ENCODE assay signal across 16 cellular contexts in the genomic region with DNA sequence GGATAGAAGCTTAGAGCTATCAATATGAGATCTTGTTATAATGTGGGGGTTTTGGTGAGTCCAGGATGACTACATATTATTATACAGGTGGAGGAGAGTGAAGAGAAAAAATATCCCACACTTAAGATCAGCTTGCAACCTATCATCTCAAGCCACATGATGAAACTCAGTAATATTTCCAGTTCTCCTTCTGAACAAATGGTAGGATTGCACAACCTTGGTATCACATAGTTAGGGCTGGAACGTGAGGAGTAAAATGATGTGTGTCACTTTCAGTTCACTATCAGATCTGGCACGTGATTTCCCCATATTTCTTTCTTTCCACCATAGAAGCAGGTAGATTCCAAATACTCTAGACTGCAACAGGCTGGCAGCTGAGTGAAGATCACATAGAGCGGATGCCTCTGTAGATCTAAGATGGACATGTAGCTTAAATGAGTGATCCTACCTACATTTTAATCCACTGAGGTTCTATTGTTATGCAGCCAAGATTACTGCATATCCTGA.
"Had no signal": no experiment of that assay in that cellular context is flagged by ENCODE, and none has a peak within 500 bp of the region (broad histone marks: within the 10 kb centered on the region; RNA-seq: fewer than 3 reads in every experiment).

No MANE protein-coding gene starts in this region.

- H3K27ac ChIP-seq: cardiac muscle cell, neutrophil, right atrium auricular region, spleen, upper lobe of left lung had no signal

- H3K9me3 ChIP-seq: mucosa of descending colon, neutrophil, right atrium auricular region, spleen, upper lobe of left lung had no signal

- H3K36me3 ChIP-seq: cardiac muscle cell, neutrophil, right atrium auricular region, spleen, upper lobe of left lung had no signal

- ATAC-seq: activated T-cell treated with anti-CD3 and anti-CD28 coated beads, Interleukin-2, amount 50 U/mL, for 4 hours; mucosa of descending colon; naive thymus-derived CD8-positive, alpha-beta T cell; stimulated activated naive B cell treated with anti-CD40 and anti-IgM and Interleukin-4, amounts not matched to agents 10 μg/mL and 1 μg/mL and 100 μg/mL, for 72 hours had no signal

- H3K27me3 ChIP-seq: cardiac muscle cell, neutrophil, right atrium auricular region, spleen, upper lobe of left lung had no signal

- H3K4me1 ChIP-seq: right atrium auricular region, spleen, upper lobe of left lung had no signal

- FAIRE-seq: endothelial cell of umbilical vein had no signal

- H3K4me3 ChIP-seq: cardiac muscle cell, mucosa of descending colon, right atrium auricular region, spleen, upper lobe of left lung had no signal

- DNase-seq: activated CD4-positive, alpha-beta memory T cell treated with anti-CD3 and anti-CD28 coated beads for 36 hours; activated gamma-delta T cell; activated naive CD8-positive, alpha-beta T cell treated with anti-CD3 and anti-CD28 coated beads for 36 hours; activated T-cell treated with anti-CD3 and anti-CD28 coated beads, Interleukin-2, amount 50 U/mL, for 4 hours; aorta; mucosa of descending colon; naive thymus-derived CD8-positive, alpha-beta T cell; posterior cingulate gyrus; spleen; stimulated activated CD4-positive, alpha-beta T cell treated with anti-CD3 and anti-CD28 coated beads, Interleukin-1b, Interleukin-23, amount 100 ng/mL, for 48 hours; stimulated activated naive B cell treated with anti-CD40 and anti-IgM and Interleukin-4, amounts not matched to agents 10 μg/mL and 1 μg/mL and 100 μg/mL, for 72 hours; upper lobe of left lung had no signal
